1 cellular context compared by ENCODE assay signal in the genomic region with DNA sequence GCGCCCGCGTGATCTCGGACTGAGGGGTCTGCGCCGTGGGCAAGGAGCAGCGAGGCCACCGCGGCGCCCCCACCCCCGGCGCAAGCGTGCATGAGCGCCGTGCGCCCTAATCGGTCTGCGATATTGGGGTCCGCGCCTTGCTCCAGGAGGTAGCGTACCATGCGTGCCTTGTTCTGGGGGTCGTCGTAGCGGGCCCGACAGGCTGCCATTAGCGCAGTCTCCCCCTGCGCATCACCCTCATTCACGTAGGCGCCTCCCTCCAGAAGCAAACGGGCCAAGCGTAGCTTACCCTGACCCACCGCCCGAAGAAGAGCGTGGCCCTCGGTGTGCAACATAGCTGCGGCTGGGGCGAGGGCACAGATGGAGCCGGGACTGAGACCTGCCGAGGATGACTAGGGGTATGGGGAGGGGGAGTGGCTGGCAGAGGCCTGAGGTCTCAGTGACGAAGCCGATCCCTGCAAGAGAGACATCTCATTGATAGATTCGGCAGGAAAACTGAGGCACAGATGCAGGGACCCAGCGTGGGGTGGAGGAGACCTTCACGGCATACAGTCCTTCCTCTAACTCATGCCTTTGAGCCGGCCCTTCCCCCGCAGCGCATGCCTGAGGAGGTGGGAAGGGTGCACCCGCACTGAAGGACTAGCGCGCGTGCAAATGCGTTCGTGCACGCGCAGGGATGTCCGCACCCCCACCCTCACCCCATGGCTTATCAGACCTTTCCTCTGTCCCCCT.
TF ChIP-seq lines count a peak whose summit lies in the region.

No MANE protein-coding gene starts in this region.

TF ChIP-seq in HepG2, 621 proteins besides CTCF, POLR2A, EP300 and RAD21 (continued from another document):
- TF ChIP-seq, protein P1, sequence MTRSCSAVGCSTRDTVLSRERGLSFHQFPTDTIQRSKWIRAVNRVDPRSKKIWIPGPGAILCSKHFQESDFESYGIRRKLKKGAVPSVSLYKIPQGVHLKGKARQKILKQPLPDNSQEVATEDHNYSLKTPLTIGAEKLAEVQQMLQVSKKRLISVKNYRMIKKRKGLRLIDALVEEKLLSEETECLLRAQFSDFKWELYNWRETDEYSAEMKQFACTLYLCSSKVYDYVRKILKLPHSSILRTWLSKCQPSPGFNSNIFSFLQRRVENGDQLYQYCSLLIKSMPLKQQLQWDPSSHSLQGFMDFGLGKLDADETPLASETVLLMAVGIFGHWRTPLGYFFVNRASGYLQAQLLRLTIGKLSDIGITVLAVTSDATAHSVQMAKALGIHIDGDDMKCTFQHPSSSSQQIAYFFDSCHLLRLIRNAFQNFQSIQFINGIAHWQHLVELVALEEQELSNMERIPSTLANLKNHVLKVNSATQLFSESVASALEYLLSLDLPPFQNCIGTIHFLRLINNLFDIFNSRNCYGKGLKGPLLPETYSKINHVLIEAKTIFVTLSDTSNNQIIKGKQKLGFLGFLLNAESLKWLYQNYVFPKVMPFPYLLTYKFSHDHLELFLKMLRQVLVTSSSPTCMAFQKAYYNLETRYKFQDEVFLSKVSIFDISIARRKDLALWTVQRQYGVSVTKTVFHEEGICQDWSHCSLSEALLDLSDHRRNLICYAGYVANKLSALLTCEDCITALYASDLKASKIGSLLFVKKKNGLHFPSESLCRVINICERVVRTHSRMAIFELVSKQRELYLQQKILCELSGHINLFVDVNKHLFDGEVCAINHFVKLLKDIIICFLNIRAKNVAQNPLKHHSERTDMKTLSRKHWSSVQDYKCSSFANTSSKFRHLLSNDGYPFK (CRISPR knock-in tag; IDR thresholded peaks at IDR 0.05; ENCODE audit: borderline replicate concordance), result peak; percentile 48; the same call in 1 of the 2 replicates
- TF ChIP-seq, protein P2, sequence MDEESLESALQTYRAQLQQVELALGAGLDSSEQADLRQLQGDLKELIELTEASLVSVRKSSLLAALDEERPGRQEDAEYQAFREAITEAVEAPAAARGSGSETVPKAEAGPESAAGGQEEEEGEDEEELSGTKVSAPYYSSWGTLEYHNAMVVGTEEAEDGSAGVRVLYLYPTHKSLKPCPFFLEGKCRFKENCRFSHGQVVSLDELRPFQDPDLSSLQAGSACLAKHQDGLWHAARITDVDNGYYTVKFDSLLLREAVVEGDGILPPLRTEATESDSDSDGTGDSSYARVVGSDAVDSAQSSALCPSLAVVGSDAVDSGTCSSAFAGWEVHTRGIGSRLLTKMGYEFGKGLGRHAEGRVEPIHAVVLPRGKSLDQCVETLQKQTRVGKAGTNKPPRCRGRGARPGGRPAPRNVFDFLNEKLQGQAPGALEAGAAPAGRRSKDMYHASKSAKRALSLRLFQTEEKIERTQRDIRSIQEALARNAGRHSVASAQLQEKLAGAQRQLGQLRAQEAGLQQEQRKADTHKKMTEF (CRISPR knock-in tag; IDR thresholded peaks at IDR 0.05), result no peak
- TF ChIP-seq FOXC1 (CRISPR knock-in tag; IDR thresholded peaks at IDR 0.05; ENCODE audit: borderline replicate concordance), result peak; percentile 21; the same call in 1 of the 2 replicates
- TF ChIP-seq, protein P3, sequence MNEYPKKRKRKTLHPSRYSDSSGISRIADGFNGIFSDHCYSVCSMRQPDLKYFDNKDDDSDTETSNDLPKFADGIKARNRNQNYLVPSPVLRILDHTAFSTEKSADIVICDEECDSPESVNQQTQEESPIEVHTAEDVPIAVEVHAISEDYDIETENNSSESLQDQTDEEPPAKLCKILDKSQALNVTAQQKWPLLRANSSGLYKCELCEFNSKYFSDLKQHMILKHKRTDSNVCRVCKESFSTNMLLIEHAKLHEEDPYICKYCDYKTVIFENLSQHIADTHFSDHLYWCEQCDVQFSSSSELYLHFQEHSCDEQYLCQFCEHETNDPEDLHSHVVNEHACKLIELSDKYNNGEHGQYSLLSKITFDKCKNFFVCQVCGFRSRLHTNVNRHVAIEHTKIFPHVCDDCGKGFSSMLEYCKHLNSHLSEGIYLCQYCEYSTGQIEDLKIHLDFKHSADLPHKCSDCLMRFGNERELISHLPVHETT (CRISPR knock-in tag; conservative IDR thresholded peaks at IDR 0.05), result no peak
- no peak for TF ChIP-seq ZFAT (CRISPR knock-in tag; conservative IDR thresholded peaks at IDR 0.05)
- TF ChIP-seq ZSCAN25 (CRISPR knock-in tag; IDR thresholded peaks at IDR 0.05), result no peak
- no peak for TF ChIP-seq ZFP62 (CRISPR knock-in tag; IDR thresholded peaks at IDR 0.05)
- TF ChIP-seq ZNF121 (CRISPR knock-in tag; IDR thresholded peaks at IDR 0.05), result no peak
- no peak for TF ChIP-seq ZNF468 (CRISPR knock-in tag; IDR thresholded peaks at IDR 0.05)
- TF ChIP-seq, protein P4, sequence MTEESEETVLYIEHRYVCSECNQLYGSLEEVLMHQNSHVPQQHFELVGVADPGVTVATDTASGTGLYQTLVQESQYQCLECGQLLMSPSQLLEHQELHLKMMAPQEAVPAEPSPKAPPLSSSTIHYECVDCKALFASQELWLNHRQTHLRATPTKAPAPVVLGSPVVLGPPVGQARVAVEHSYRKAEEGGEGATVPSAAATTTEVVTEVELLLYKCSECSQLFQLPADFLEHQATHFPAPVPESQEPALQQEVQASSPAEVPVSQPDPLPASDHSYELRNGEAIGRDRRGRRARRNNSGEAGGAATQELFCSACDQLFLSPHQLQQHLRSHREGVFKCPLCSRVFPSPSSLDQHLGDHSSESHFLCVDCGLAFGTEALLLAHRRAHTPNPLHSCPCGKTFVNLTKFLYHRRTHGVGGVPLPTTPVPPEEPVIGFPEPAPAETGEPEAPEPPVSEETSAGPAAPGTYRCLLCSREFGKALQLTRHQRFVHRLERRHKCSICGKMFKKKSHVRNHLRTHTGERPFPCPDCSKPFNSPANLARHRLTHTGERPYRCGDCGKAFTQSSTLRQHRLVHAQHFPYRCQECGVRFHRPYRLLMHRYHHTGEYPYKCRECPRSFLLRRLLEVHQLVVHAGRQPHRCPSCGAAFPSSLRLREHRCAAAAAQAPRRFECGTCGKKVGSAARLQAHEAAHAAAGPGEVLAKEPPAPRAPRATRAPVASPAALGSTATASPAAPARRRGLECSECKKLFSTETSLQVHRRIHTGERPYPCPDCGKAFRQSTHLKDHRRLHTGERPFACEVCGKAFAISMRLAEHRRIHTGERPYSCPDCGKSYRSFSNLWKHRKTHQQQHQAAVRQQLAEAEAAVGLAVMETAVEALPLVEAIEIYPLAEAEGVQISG (CRISPR knock-in tag; IDR thresholded peaks at IDR 0.05), result no peak
- TF ChIP-seq PHF8 (CRISPR knock-in tag; IDR thresholded peaks at IDR 0.05), result 0 out of 2 replicates have a peak, but pooled peaks have one; percentile 2
- no peak for TF ChIP-seq HIVEP1 (CRISPR knock-in tag; IDR thresholded peaks at IDR 0.05)
- no peak for TF ChIP-seq RNF2 (conservative IDR thresholded peaks at IDR 0.05; ENCODE audit: low read depth)
- peak; percentile 36; the same call in 1 of the 2 replicates for TF ChIP-seq ZFX (CRISPR knock-in tag; IDR thresholded peaks at IDR 0.05; ENCODE audit: low read depth)
- no peak for TF ChIP-seq SMAD1 (CRISPR knock-in tag; IDR thresholded peaks at IDR 0.05; ENCODE audit: borderline replicate concordance, low read depth)
- no peak for TF ChIP-seq DPF2 (CRISPR knock-in tag; IDR thresholded peaks at IDR 0.05; ENCODE audit: borderline replicate concordance, low read depth)
- TF ChIP-seq, protein P5, sequence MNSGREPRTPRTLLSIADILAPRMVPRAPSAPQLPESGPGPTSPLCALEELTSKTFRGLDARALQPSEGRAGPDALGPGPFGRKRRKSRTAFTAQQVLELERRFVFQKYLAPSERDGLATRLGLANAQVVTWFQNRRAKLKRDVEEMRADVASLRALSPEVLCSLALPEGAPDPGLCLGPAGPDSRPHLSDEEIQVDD (CRISPR knock-in tag; IDR thresholded peaks at IDR 0.05; ENCODE audit: borderline replicate concordance), result 0 out of 2 replicates have a peak, but pooled peaks have one; percentile 11
- TF ChIP-seq TOPORS (CRISPR knock-in tag; IDR thresholded peaks at IDR 0.05), result no peak
- TF ChIP-seq ZNF776 (CRISPR knock-in tag; IDR thresholded peaks at IDR 0.05), result 0 out of 2 replicates have a peak, but pooled peaks have one; percentile 28
- TF ChIP-seq ZNF430 (CRISPR knock-in tag; IDR thresholded peaks at IDR 0.05), result 0 out of 2 replicates have a peak, but pooled peaks have one; percentile 33
- peak; percentile 32; the same call in 1 of the 2 replicates for TF ChIP-seq ZFY (CRISPR knock-in tag; IDR thresholded peaks at IDR 0.05)
- no peak for TF ChIP-seq GATAD2A (CRISPR knock-in tag; IDR thresholded peaks at IDR 0.05)
- TF ChIP-seq, protein P6, sequence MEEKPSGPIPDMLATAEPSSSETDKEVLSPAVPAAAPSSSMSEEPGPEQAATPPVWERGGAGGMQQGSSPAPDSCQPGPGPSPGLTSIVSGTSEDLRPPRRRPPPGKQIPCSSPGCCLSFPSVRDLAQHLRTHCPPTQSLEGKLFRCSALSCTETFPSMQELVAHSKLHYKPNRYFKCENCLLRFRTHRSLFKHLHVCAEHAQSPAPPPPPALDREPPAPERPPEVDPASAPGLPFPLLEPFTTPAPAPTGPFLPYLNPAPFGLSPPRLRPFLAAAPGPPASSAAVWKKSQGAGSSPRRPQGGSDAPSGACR (CRISPR knock-in tag; IDR thresholded peaks at IDR 0.05), result no peak
- TF ChIP-seq ZNF224 (CRISPR knock-in tag; IDR thresholded peaks at IDR 0.05), result no peak
- TF ChIP-seq ZNF724P (CRISPR knock-in tag; IDR thresholded peaks at IDR 0.05; ENCODE audit: borderline replicate concordance), result no peak
- no peak for TF ChIP-seq EZH2 (conservative IDR thresholded peaks at IDR 0.05; ENCODE audit: low read depth, low read length)
- no peak for TF ChIP-seq ADNP (CRISPR knock-in tag; IDR thresholded peaks at IDR 0.05)
- TF ChIP-seq ZFP36L2 (CRISPR knock-in tag; IDR thresholded peaks at IDR 0.05), result no peak
TF ChIP-seq in HepG2: peak in this region for 36.
